In genomic region chr2:215311625-215312394, GRCh38 we compare ENCODE assay signal across 7 cellular contexts. TPM values are rescaled to one million over a fixed set of nuclear protein-coding genes. Genes with fewer than 3 reads are reported as not detected.
DNase-seq lines count a peak whose midpoint lies in the region; ATAC-seq, FAIRE-seq and TF ChIP-seq lines count a peak whose summit lies in the region.

ATIC (plus strand) TSS chr2:215312059; CDS start chr2:215312143, 84 bp downstream.

- no peak for TF ChIP-seq CTCF in hepatocyte (IDR thresholded peaks at IDR 0.05; ENCODE audit: poor library complexity)

- H3K4me3 ChIP-seq in hepatocyte: peak within 1 kb of the TSS; percentile 55

- H3K4me1 ChIP-seq in hepatocyte (ENCODE audit: insufficient read depth): peaks cover 15% of the 10 kb centered on the region

- no peaks in the 10 kb centered on the region for H3K36me3 ChIP-seq in hepatocyte (replicated peaks; ENCODE audit: insufficient read depth, low read depth)

- H3K27ac ChIP-seq in hepatocyte: peak within 1 kb of the TSS; percentile 70

- H3K9me3 ChIP-seq in hepatocyte (ENCODE audit: low read depth): no peaks in the 10 kb centered on the region

- H3K79me2 ChIP-seq in hepatocyte: peaks cover 27% of the 10 kb centered on the region

- peak; percentile 85 for FAIRE-seq in GM18507 (lab: Jason Lieb, UNC)

- no peaks in the 10 kb centered on the region for H3K27me3 ChIP-seq in hepatocyte

- under 1% methylated on average over 63 of the region's 64 CpGs for WGBS in hepatocyte (ENCODE audit: low lambda C conversion rate, missing lambda C conversion rate)

- H3K9me2 ChIP-seq in hepatocyte (replicated peaks; ENCODE audit: insufficient read depth): no peaks in the 10 kb centered on the region

- no peaks in the 10 kb centered on the region for H4K20me1 ChIP-seq in hepatocyte (ENCODE audit: insufficient read depth, poor library complexity, severe bottlenecking)

- ATAC-seq in HG02981 (IDR thresholded peaks at IDR 0.05; ENCODE audit: unreplicated experiment): peak; percentile 99

- H3K4me2 ChIP-seq in hepatocyte: peak within 1 kb of the TSS; percentile 89

- DNase-seq in GM18507 (ENCODE audit: extremely low spot score, insufficient read length, low read depth): peak; percentile 82
- DNase-seq in NCI-H2029 treated with DMSO at 0.1 percent for 48 hours (lab: John Stamatoyannopoulos, UW): peak; percentile 72
- peak; percentile 83 for DNase-seq in T-helper 9 cell
- DNase-seq in astrocyte of the hippocampus (ENCODE audit: low read depth, low spot score): peak; percentile 97
- DNase-seq in hepatocyte (ENCODE audit: low spot score): peak; percentile 98
- peak; percentile 95 for DNase-seq in retina

- H2AFZ ChIP-seq in hepatocyte: peak within 1 kb of the TSS; percentile 86

RNA-seq across cellular contexts. Expression of gene ATIC, which starts in this region (rescaled TPM):
- 19.4 and 19.6 TPM in 2 replicates for total RNA-seq in hepatocyte
- 82.1 and 82.7 TPM in 2 replicates for polyA plus RNA-seq in hepatocyte

Comparison
In these comparisons a context has a peak if more than half of its experiments do, and no peak if none do; other contexts are left out.
1. Peak in every context shown above with its lines: DNase-seq, ATAC-seq, H3K4me3 ChIP-seq and H3K27ac ChIP-seq.